In genomic region chr22:44344407-44344806, GRCh38 we compare ENCODE assay signal across 15 cellular contexts. TPM values are rescaled to one million over a fixed set of nuclear protein-coding genes. Genes with fewer than 3 reads are reported as not detected.
DNase-seq lines count a peak whose midpoint lies in the region; ATAC-seq and TF ChIP-seq lines count a peak whose summit lies in the region.
"Had no signal": no experiment of that assay in that cellular context is flagged by ENCODE, and none has a peak within 500 bp of the region (broad histone marks: within the 10 kb centered on the region; RNA-seq: fewer than 3 reads in every experiment).

No MANE protein-coding gene starts in this region.

- H3K4me1 ChIP-seq in osteoblast (ENCODE audit: insufficient read depth, low read length), result peaks cover 10% of the 10 kb centered on the region

- no peak for ATAC-seq in HG03196 (IDR thresholded peaks at IDR 0.05; ENCODE audit: unreplicated experiment)
- ATAC-seq: GM23338 had no signal

- H3K4me3 ChIP-seq in H7 (ENCODE audit: insufficient read depth, low read depth, low read length) (no peak overlapping the region), osteoblast (ENCODE audit: insufficient read depth, low read length) (no peak overlapping the region)
- H3K4me3 ChIP-seq: GM23338 had no signal

- H3K36me3 ChIP-seq in H7 (replicated peaks; ENCODE audit: control insufficient read depth, insufficient read depth, low read length), result no peaks in the 10 kb centered on the region
- H3K36me3 ChIP-seq in osteoblast (ENCODE audit: insufficient read depth, low read length), result no peaks in the 10 kb centered on the region

- no peaks in the 10 kb centered on the region for H3K9me3 ChIP-seq in osteoblast (ENCODE audit: low read depth, low read length)

- H3K4me2 ChIP-seq in osteoblast (ENCODE audit: insufficient read depth, low read length), result no peak overlapping the region
- H3K4me2 ChIP-seq: GM23338, KMS-11 had no signal

- TF ChIP-seq CTCF in osteoblast (IDR thresholded peaks at IDR 0.05; ENCODE audit: extremely low read depth, low read depth, low read length), result no peak

- no peak overlapping the region for H2AFZ ChIP-seq in osteoblast (ENCODE audit: low read length)
- H2AFZ ChIP-seq: GM23338 had no signal

- no peaks in the 10 kb centered on the region for H3K27me3 ChIP-seq in H7 (ENCODE audit: control insufficient read depth, insufficient read depth, low read length)
- peaks cover 11% of the 10 kb centered on the region for H3K27me3 ChIP-seq in osteoblast (ENCODE audit: insufficient read depth, low read length)

- DNase-seq in NCI-H2107 treated with DMSO at 0.1 percent for 48 hours (lab: John Stamatoyannopoulos, UW; ENCODE audit: unreplicated experiment) (peak; percentile 62), NCI-H2107 (lab: John Stamatoyannopoulos, UW) (no peak), H7 (peak; percentile 23), NCI-H524 treated with DMSO at 0.1 percent for 48 hours (lab: John Stamatoyannopoulos, UW) (peak; percentile 86), osteoblast (ENCODE audit: insufficient read length, low spot score, missing footprints) (peak; percentile 44)
- DNase-seq in activated CD8-positive, alpha-beta memory T cell treated with anti-CD3 and anti-CD28 coated beads, Interleukin-2, amount 50 U/mL, for 4 hours, result no peak
- DNase-seq in activated CD4-positive, alpha-beta T cell treated with anti-CD3 and anti-CD28 coated beads, Interleukin-2, amount 50 U/mL, for 1 hour, result no peak
- DNase-seq: AML-193; GF-D8; NCI-H446 treated with DMSO at 0.1 percent for 48 hours; NK-92 treated with Interleukin-12 subunit alpha and Interleukin-12 subunit beta, amount 100 ng/mL, for 24 hours had no signal

- H3K27ac ChIP-seq in osteoblast (ENCODE audit: low read depth, low read length), result no peak overlapping the region
- H3K27ac ChIP-seq: KMS-11 had no signal

- no peaks in the 10 kb centered on the region for H3K79me2 ChIP-seq in osteoblast (ENCODE audit: insufficient read depth, low read length)

- no peaks in the 10 kb centered on the region for H4K20me1 ChIP-seq in osteoblast (ENCODE audit: insufficient read depth, low read length)

RNA-seq across cellular contexts. Expression of gene SHISAL1, which starts 31.7 kb away (rescaled TPM):
- 1.3 and 2.9 TPM in 2 replicates for total RNA-seq in H7 (2014; rRNA removed; shearing (Covaris generic))
- 52.5 and 57.2 TPM in 2 replicates for total RNA-seq in osteoblast
- total RNA-seq: OCI-LY7 had no signal

Comparison
In these comparisons a context has a peak if more than half of its experiments do, and no peak if none do; other contexts are left out.
1. DNase-seq: peak in NCI-H2107 treated with DMSO at 0.1 percent for 48 hours (single experiment), H7 (single experiment), NCI-H524 treated with DMSO at 0.1 percent for 48 hours (single experiment) and osteoblast (single experiment); none in NCI-H2107 (single experiment), activated CD8-positive, alpha-beta memory T cell treated with anti-CD3 and anti-CD28 coated beads, Interleukin-2, amount 50 U/mL, for 4 hours (single experiment) and activated CD4-positive, alpha-beta T cell treated with anti-CD3 and anti-CD28 coated beads, Interleukin-2, amount 50 U/mL, for 1 hour (single experiment).
2. RNA of gene SHISAL1, which starts 31.7 kb away (total RNA-seq): 52.5 to 57.2 TPM in osteoblast; 1.3 to 2.9 TPM in H7; every median in the first group is over 10 times any median in the second.